27 cellular contexts compared by ENCODE assay signal in genomic region chr19:6699935-6700334, GRCh38.
"Had no signal": no experiment of that assay in that cellular context is flagged by ENCODE, and none has a peak within 500 bp of the region (broad histone marks: within the 10 kb centered on the region; RNA-seq: fewer than 3 reads in every experiment).

No MANE protein-coding gene starts in this region.

- FAIRE-seq: astrocyte, bronchial epithelial cell had no signal

- DNase-seq: activated CD4-positive, alpha-beta memory T cell treated with anti-CD3 and anti-CD28 coated beads, Interleukin-2, amount 10 ng/mL, durations not matched to agents 7 days and 5 days; activated CD4-positive, alpha-beta T cell treated with anti-CD3 and anti-CD28 coated beads for 1 hour; activated CD4-positive, alpha-beta T cell treated with anti-CD3 and anti-CD28 coated beads for 4 hours; activated CD4-positive, alpha-beta T cell treated with anti-CD3 and anti-CD28 coated beads, Interleukin-2, amount 10 ng/mL, durations not matched to agents 7 days and 5 days; activated CD4-positive, alpha-beta T cell treated with anti-CD3 and anti-CD28 coated beads, Interleukin-2, amount 50 U/mL, for 4 hours; activated CD8-positive, alpha-beta memory T cell treated with anti-CD3 and anti-CD28 coated beads, Interleukin-2, amount 50 U/mL, for 48 hours; activated effector memory CD4-positive, alpha-beta T cell treated with Interleukin-2 at 50 U/mL for 16 hours; activated gamma-delta T cell treated with Interleukin-2 at 50 U/mL for 16 hours; activated naive CD4-positive, alpha-beta T cell treated with anti-CD3 and anti-CD28 coated beads, Interleukin-2, amount 50 U/mL, for 16 hours; activated naive CD4-positive, alpha-beta T cell treated with Interleukin-2 at 50 U/mL for 16 hours; activated T-cell treated with anti-CD3 and anti-CD28 coated beads for 4 hours; activated T-cell treated with anti-CD3 and anti-CD28 coated beads, Interleukin-2, amount 50 U/mL, for 24 hours; activated T-cell treated with anti-CD3 and anti-CD28 coated beads, Interleukin-2, amount 50 U/mL, for 72 hours; amniotic stem cell; anterior cingulate cortex; brain microvascular endothelial cell; colonic mucosa; effector CD8-positive, alpha-beta T cell; foreskin keratinocyte; gastrocnemius medialis; glutamatergic neuron; heart left ventricle; T-helper 2 cell had no signal

- ATAC-seq: activated T-cell treated with anti-CD3 and anti-CD28 coated beads, Interleukin-2, amount 50 U/mL, for 72 hours; esophagus mucosa; foreskin keratinocyte; gastrocnemius medialis; heart left ventricle; WTC11 had no signal
